Comparison of ENCODE assay signal across 16 cellular contexts in the genomic region with DNA sequence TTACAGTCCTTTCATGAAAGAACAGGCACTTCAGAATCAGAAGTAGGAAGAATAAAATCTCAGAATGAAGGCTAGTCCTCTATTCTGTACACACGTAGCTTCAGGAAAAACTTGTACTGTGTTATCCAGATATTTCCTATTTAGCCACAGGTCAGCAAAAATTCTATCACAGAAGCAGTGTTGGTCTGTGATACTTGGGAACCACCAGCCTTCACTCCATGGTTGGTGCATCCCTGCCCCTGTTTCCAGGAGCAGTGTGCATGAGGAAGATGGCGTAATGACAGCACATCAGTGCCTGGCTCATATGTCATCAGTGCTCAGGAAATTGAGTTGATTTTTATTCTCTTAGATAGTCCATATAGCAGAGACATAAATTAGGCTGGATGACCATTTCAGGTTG.
DNase-seq lines count a peak whose midpoint lies in the region; ATAC-seq and TF ChIP-seq lines count a peak whose summit lies in the region.
"Had no signal": no experiment of that assay in that cellular context is flagged by ENCODE, and none has a peak within 500 bp of the region (broad histone marks: within the 10 kb centered on the region; RNA-seq: fewer than 3 reads in every experiment).

No MANE protein-coding gene starts in this region.

- peak overlapping the region; percentile 46 for H3K4me2 ChIP-seq in GM23248 (ENCODE audit: unreplicated experiment)
- peak overlapping the region; percentile 61 for H3K4me2 ChIP-seq in skeletal muscle satellite cell (ENCODE audit: low read length)

- H3K27ac ChIP-seq in GM23248 (peak overlapping the region; percentile 89), gastroesophageal sphincter (peak overlapping the region in 3 of 4 donors; percentile 85 to 92 (median 90)), prostate gland (no peak overlapping the region)
- H3K27ac ChIP-seq: RWPE1 had no signal

- H3K27me3 ChIP-seq in GM23248 (replicated peaks; ENCODE audit: insufficient read depth) (no peaks in the 10 kb centered on the region), adipocyte (replicated peaks; ENCODE audit: control insufficient read depth, insufficient read depth, low read length) (no peaks in the 10 kb centered on the region), gastroesophageal sphincter (no peaks in the 10 kb centered on the region), skeletal muscle satellite cell (ENCODE audit: control insufficient read depth, insufficient read depth, low read length) (no peaks in the 10 kb centered on the region), prostate gland (replicated peaks; ENCODE audit: insufficient read depth) (no peaks in the 10 kb centered on the region)

- no peaks in the 10 kb centered on the region for H3K36me3 ChIP-seq in GM23248 (ENCODE audit: low read depth)
- H3K36me3 ChIP-seq in adipocyte (ENCODE audit: control insufficient read depth, insufficient read depth, low read length, severe bottlenecking) = no peaks in the 10 kb centered on the region
- no peaks in the 10 kb centered on the region for H3K36me3 ChIP-seq in gastroesophageal sphincter
- H3K36me3 ChIP-seq in skeletal muscle satellite cell (ENCODE audit: insufficient read depth, low read length) = no peaks in the 10 kb centered on the region
- no peaks in the 10 kb centered on the region for H3K36me3 ChIP-seq in prostate gland

- TF ChIP-seq POLR2A in gastroesophageal sphincter (IDR thresholded peaks at IDR 0.05) (no peak), prostate gland (IDR thresholded peaks at IDR 0.05) (no peak)

- WGBS in GM23248 (ENCODE audit: low coverage in 1 of 2, low lambda C conversion rate in 2 of 2, missing lambda C conversion rate in 2 of 2), 2 experiments = 91 to 92% methylated on average over 2 of the region's 2 CpGs
- 63 to 71% methylated on average over 1 to 2 of the region's 2 CpGs for WGBS in gastroesophageal sphincter (ENCODE audit: low coverage in 1 of 2), 2 donors
- 93% methylated on average over 2 of the region's 2 CpGs for WGBS in prostate gland

- peak overlapping the region; percentile 20 for H3K9ac ChIP-seq in GM23248
- H3K9ac ChIP-seq in adipocyte (ENCODE audit: low read length) = no peak overlapping the region
- H3K9ac ChIP-seq in skeletal muscle satellite cell (ENCODE audit: low read depth, low read length) = peak overlapping the region; percentile 93

- intact Hi-C loops in prostate gland (cut with DNase I) = no loop called here

- H3K4me1 ChIP-seq in GM23248 (ENCODE audit: insufficient read depth) = peaks cover 54% of the 10 kb centered on the region
- peaks cover 53% of the 10 kb centered on the region for H3K4me1 ChIP-seq in adipocyte (ENCODE audit: control insufficient read depth, insufficient read depth, low read length)
- peaks cover 19 to 55% (median 32%) of the 10 kb centered on the region in 3 donors for H3K4me1 ChIP-seq in gastroesophageal sphincter
- H3K4me1 ChIP-seq in skeletal muscle satellite cell (ENCODE audit: control insufficient read depth, insufficient read depth, low read length) = peaks cover 52% of the 10 kb centered on the region
- H3K4me1 ChIP-seq in prostate gland (replicated peaks) = no peaks in the 10 kb centered on the region

- TF ChIP-seq CTCF in gastroesophageal sphincter (IDR thresholded peaks at IDR 0.05) (no peak), prostate gland (IDR thresholded peaks at IDR 0.05) (no peak)

- H3K9me3 ChIP-seq in GM23248 (ENCODE audit: low read depth) (no peaks in the 10 kb centered on the region), adipocyte (ENCODE audit: control insufficient read depth, low read length) (no peaks in the 10 kb centered on the region), gastroesophageal sphincter (no peaks in the 10 kb centered on the region), skeletal muscle satellite cell (replicated peaks; ENCODE audit: low read length) (no peaks in the 10 kb centered on the region), prostate gland (no peaks in the 10 kb centered on the region)

- no peak overlapping the region for H2AFZ ChIP-seq in GM23248

- H3F3A ChIP-seq in GM23248 (ENCODE audit: insufficient read depth) = peaks cover 53% of the 10 kb centered on the region

- no peaks in the 10 kb centered on the region for H3K9me2 ChIP-seq in GM23248 (ENCODE audit: insufficient read depth)

- no peaks in the 10 kb centered on the region for H4K20me1 ChIP-seq in GM23248 (ENCODE audit: insufficient read depth)

- peaks cover 83% of the 10 kb centered on the region for H3K79me2 ChIP-seq in GM23248 (ENCODE audit: insufficient read depth)

- H3K4me3 ChIP-seq in GM23248 (no peak overlapping the region), adipocyte (ENCODE audit: low read length) (peak overlapping the region; percentile 52), gastroesophageal sphincter (no peak overlapping the region), skeletal muscle satellite cell (ENCODE audit: low read length) (peak overlapping the region; percentile 8), prostate gland (no peak overlapping the region)

- no peak for TF ChIP-seq EP300 in gastroesophageal sphincter (IDR thresholded peaks at IDR 0.05)

- in situ Hi-C loops in GM23248 (cut with MboI) = no loop called here

- ATAC-seq in gastroesophageal sphincter = no peak
- no peak for ATAC-seq in HG02759 (IDR thresholded peaks at IDR 0.05; ENCODE audit: unreplicated experiment)
- ATAC-seq in GM21390 (IDR thresholded peaks at IDR 0.05; ENCODE audit: unreplicated experiment) = no peak

- DNase-seq in GM23248 (no peak), adipocyte (ENCODE audit: low read depth) (peak; percentile 36), DMS 273 (lab: John Stamatoyannopoulos, UW; ENCODE audit: unreplicated experiment) (no peak), prostate gland (ENCODE audit: low spot score) (no peak)
- DNase-seq: activated naive CD4-positive, alpha-beta T cell treated with anti-CD3 and anti-CD28 coated beads for 36 hours; AML-193; cerebellar nuclear complex; DMS79; Karpas-422; NCI-H1694 treated with DMSO at 0.1 percent for 48 hours; stimulated activated CD4-positive, alpha-beta T cell treated with anti-CD3 and anti-CD28 coated beads, Interleukin-12 subunit alpha, Interleukin-12 subunit beta, amount 100 ng/mL, for 4 hours had no signal

Comparison
In these comparisons a context has a peak if more than half of its experiments do, and no peak if none do; other contexts are left out.
1. H3K27ac ChIP-seq: peak in GM23248 (single experiment) and gastroesophageal sphincter (3 of 4); none in prostate gland (0 of 2).
2. H3K4me3 ChIP-seq: peak in adipocyte (single experiment) and skeletal muscle satellite cell (single experiment); none in GM23248 (single experiment), gastroesophageal sphincter (0 of 2) and prostate gland (0 of 2).